1 cellular context compared by ENCODE assay signal in the genomic region with DNA sequence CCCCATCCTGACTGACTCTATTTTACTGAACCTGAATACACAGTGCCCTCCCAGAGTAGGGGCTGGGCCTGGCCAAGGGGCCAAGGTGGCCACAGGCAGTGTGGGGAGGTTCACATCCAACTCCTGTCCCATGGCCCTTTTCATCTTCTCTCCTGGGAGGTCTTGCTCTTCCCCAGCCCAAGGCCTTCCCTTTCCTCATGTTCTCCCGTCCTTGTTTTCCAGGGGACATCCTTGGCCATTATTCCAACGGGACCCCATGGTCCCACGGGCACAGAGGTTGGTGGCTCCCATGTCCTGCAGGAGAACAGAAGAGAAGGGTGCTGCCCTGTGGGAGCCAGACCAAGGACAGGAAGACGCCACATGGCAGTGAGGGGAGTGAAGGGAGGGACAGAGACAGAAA.
TF ChIP-seq lines count a peak whose summit lies in the region.

No MANE protein-coding gene starts in this region.

TF ChIP-seq in HCT116, 20 proteins besides CTCF, POLR2A, EP300 and RAD21:
- no peak for TF ChIP-seq ZNF274 (IDR thresholded peaks at IDR 0.05; ENCODE audit: low read depth, low read length)
- TF ChIP-seq EZH2 (IDR thresholded peaks at IDR 0.05): no peak
- no peak for TF ChIP-seq TCF7L2 (IDR thresholded peaks at IDR 0.05; ENCODE audit: borderline replicate concordance, extremely low read depth, insufficient read depth, insufficient read length)
- TF ChIP-seq ELF1 (IDR thresholded peaks at IDR 0.05; ENCODE audit: borderline replicate concordance, low read depth): no peak
- no peak for TF ChIP-seq SP1 (IDR thresholded peaks at IDR 0.05; ENCODE audit: low read depth)
TF ChIP-seq in HCT116: peak in this region for 0.
